ENCODE assay signal across 1 cellular context in genomic region chr10:6279540-6280267, GRCh38.
TF ChIP-seq lines count a peak whose summit lies in the region.

No MANE protein-coding gene starts in this region.

TF ChIP-seq in HepG2, 621 proteins besides CTCF, POLR2A, EP300 and RAD21 (continued from another document and continues in another):
- TF ChIP-seq, protein P1, sequence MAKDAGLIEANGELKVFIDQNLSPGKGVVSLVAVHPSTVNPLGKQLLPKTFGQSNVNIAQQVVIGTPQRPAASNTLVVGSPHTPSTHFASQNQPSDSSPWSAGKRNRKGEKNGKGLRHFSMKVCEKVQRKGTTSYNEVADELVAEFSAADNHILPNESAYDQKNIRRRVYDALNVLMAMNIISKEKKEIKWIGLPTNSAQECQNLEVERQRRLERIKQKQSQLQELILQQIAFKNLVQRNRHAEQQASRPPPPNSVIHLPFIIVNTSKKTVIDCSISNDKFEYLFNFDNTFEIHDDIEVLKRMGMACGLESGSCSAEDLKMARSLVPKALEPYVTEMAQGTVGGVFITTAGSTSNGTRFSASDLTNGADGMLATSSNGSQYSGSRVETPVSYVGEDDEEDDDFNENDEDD (CRISPR knock-in tag; IDR thresholded peaks at IDR 0.05; ENCODE audit: borderline replicate concordance) = peak; percentile 87; the same call in 1 of the 2 replicates
- TF ChIP-seq SRSF4 (IDR thresholded peaks at IDR 0.05; ENCODE audit: low read depth, low read length, poor library complexity, severe bottlenecking) (no peak), GFI1 (CRISPR knock-in tag; IDR thresholded peaks at IDR 0.05; ENCODE audit: borderline replicate concordance) (no peak), ZNF672 (CRISPR knock-in tag; IDR thresholded peaks at IDR 0.05) (no peak), ZNF292 (CRISPR knock-in tag; IDR thresholded peaks at IDR 0.05; ENCODE audit: borderline replicate concordance, low read depth) (peak; percentile 84; the same call in 1 of the 2 replicates), ATF4 (CRISPR knock-in tag; IDR thresholded peaks at IDR 0.05) (no peak), KDM5B (CRISPR knock-in tag; IDR thresholded peaks at IDR 0.05; ENCODE audit: borderline replicate concordance) (peak; percentile 21; the same call in 1 of the 2 replicates), MAFG (CRISPR knock-in tag; IDR thresholded peaks at IDR 0.05) (peak; percentile 78), HIVEP1 (CRISPR knock-in tag; IDR thresholded peaks at IDR 0.05) (0 out of 2 replicates have a peak, but pooled peaks have one; percentile 60), ZNF333 (CRISPR knock-in tag; IDR thresholded peaks at IDR 0.05; ENCODE audit: borderline replicate concordance) (no peak), CBX1 (IDR thresholded peaks at IDR 0.05; ENCODE audit: low read depth) (no peak), HMG20A (CRISPR knock-in tag; IDR thresholded peaks at IDR 0.05; ENCODE audit: borderline replicate concordance) (peak; percentile 82; the same call in 1 of the 2 replicates), RFX3 (CRISPR knock-in tag; IDR thresholded peaks at IDR 0.05) (no peak), GABPB1 (CRISPR knock-in tag; IDR thresholded peaks at IDR 0.05) (no peak), ZNF138 (CRISPR knock-in tag; IDR thresholded peaks at IDR 0.05; ENCODE audit: low read depth) (no peak), ZNF777 (CRISPR knock-in tag; IDR thresholded peaks at IDR 0.05) (no peak; the same call in 1 of the 2 replicates), TCF7 (IDR thresholded peaks at IDR 0.05; ENCODE audit: low read depth) (peak; percentile 77), FOXO4 (CRISPR knock-in tag; conservative IDR thresholded peaks at IDR 0.05) (no peak), TCF12 (IDR thresholded peaks at IDR 0.05) (no peak), TCF12 (CRISPR knock-in tag; IDR thresholded peaks at IDR 0.05) (0 out of 2 replicates have a peak, but pooled peaks have one; percentile 69), GATAD1 (CRISPR knock-in tag; IDR thresholded peaks at IDR 0.05) (peak; percentile 14; the same call in 1 of the 2 replicates), ZNF720 (CRISPR knock-in tag; IDR thresholded peaks at IDR 0.05) (no peak), LRRFIP1 (CRISPR knock-in tag; conservative IDR thresholded peaks at IDR 0.05) (no peak), ISX (CRISPR knock-in tag; conservative IDR thresholded peaks at IDR 0.05) (no peak), ZNF331 (CRISPR knock-in tag; IDR thresholded peaks at IDR 0.05) (peak; percentile 89; the same call in 1 of the 2 replicates), ZFP62 (CRISPR knock-in tag; IDR thresholded peaks at IDR 0.05) (no peak), DPF2 (CRISPR knock-in tag; IDR thresholded peaks at IDR 0.05; ENCODE audit: borderline replicate concordance, low read depth) (no peak), NCOA5 (CRISPR knock-in tag; IDR thresholded peaks at IDR 0.05) (no peak), ZBTB21 (CRISPR knock-in tag; IDR thresholded peaks at IDR 0.05) (0 out of 2 replicates have a peak, but pooled peaks have one; percentile 23), ETV6 (CRISPR knock-in tag; conservative IDR thresholded peaks at IDR 0.05) (no peak), RFXAP (CRISPR knock-in tag; IDR thresholded peaks at IDR 0.05; ENCODE audit: borderline replicate concordance) (0 out of 2 replicates have a peak, but pooled peaks have one; percentile 53), AGO2 (optimal IDR thresholded peaks at IDR 0.05; ENCODE audit: low read depth, low read length) (no peak), ZBTB8A (CRISPR knock-in tag; IDR thresholded peaks at IDR 0.05; ENCODE audit: borderline replicate concordance, low read depth) (no peak), ZBTB7A (CRISPR knock-in tag; IDR thresholded peaks at IDR 0.05) (no peak), SNAPC2 (CRISPR knock-in tag; IDR thresholded peaks at IDR 0.05) (peak; percentile 82), ZNF180 (CRISPR knock-in tag; IDR thresholded peaks at IDR 0.05; ENCODE audit: borderline replicate concordance, low read depth) (no peak), PHF20 (CRISPR knock-in tag; IDR thresholded peaks at IDR 0.05) (no peak), ZNF34 (CRISPR knock-in tag; IDR thresholded peaks at IDR 0.05; ENCODE audit: borderline replicate concordance) (no peak), MTA3 (CRISPR knock-in tag; IDR thresholded peaks at IDR 0.05) (no peak), NFAT5 (CRISPR knock-in tag; IDR thresholded peaks at IDR 0.05) (no peak), NFE2L1 (CRISPR knock-in tag; IDR thresholded peaks at IDR 0.05; ENCODE audit: borderline replicate concordance) (no peak)
- TF ChIP-seq, protein P2, sequence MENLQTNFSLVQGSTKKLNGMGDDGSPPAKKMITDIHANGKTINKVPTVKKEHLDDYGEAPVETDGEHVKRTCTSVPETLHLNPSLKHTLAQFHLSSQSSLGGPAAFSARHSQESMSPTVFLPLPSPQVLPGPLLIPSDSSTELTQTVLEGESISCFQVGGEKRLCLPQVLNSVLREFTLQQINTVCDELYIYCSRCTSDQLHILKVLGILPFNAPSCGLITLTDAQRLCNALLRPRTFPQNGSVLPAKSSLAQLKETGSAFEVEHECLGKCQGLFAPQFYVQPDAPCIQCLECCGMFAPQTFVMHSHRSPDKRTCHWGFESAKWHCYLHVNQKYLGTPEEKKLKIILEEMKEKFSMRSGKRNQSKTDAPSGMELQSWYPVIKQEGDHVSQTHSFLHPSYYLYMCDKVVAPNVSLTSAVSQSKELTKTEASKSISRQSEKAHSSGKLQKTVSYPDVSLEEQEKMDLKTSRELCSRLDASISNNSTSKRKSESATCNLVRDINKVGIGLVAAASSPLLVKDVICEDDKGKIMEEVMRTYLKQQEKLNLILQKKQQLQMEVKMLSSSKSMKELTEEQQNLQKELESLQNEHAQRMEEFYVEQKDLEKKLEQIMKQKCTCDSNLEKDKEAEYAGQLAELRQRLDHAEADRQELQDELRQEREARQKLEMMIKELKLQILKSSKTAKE (CRISPR knock-in tag; IDR thresholded peaks at IDR 0.05; ENCODE audit: borderline replicate concordance) = peak; percentile 97
- TF ChIP-seq, protein P3, sequence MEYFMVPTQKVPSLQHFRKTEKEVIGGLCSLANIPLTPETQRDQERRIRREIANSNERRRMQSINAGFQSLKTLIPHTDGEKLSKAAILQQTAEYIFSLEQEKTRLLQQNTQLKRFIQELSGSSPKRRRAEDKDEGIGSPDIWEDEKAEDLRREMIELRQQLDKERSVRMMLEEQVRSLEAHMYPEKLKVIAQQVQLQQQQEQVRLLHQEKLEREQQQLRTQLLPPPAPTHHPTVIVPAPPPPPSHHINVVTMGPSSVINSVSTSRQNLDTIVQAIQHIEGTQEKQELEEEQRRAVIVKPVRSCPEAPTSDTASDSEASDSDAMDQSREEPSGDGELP (IDR thresholded peaks at IDR 0.05; ENCODE audit: borderline replicate concordance, low read depth) = peak; percentile 50; the same call in 1 of the 2 replicates
- TF ChIP-seq, protein P4, sequence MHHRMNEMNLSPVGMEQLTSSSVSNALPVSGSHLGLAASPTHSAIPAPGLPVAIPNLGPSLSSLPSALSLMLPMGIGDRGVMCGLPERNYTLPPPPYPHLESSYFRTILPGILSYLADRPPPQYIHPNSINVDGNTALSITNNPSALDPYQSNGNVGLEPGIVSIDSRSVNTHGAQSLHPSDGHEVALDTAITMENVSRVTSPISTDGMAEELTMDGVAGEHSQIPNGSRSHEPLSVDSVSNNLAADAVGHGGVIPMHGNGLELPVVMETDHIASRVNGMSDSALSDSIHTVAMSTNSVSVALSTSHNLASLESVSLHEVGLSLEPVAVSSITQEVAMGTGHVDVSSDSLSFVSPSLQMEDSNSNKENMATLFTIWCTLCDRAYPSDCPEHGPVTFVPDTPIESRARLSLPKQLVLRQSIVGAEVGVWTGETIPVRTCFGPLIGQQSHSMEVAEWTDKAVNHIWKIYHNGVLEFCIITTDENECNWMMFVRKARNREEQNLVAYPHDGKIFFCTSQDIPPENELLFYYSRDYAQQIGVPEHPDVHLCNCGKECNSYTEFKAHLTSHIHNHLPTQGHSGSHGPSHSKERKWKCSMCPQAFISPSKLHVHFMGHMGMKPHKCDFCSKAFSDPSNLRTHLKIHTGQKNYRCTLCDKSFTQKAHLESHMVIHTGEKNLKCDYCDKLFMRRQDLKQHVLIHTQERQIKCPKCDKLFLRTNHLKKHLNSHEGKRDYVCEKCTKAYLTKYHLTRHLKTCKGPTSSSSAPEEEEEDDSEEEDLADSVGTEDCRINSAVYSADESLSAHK (CRISPR knock-in tag; IDR thresholded peaks at IDR 0.05; ENCODE audit: borderline replicate concordance) = no peak
- TF ChIP-seq, protein P5, sequence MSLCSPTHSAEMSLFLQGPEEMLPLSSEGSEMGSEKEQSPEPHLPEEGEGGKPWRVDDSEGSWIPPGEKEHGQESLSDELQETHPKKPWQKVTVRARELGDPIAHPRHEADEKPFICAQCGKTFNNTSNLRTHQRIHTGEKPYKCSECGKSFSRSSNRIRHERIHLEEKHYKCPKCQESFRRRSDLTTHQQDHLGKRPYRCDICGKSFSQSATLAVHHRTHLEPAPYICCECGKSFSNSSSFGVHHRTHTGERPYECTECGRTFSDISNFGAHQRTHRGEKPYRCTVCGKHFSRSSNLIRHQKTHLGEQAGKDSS (CRISPR knock-in tag; IDR thresholded peaks at IDR 0.05; ENCODE audit: borderline replicate concordance, low read depth) = peak; percentile 70
- TF ChIP-seq, protein P6, sequence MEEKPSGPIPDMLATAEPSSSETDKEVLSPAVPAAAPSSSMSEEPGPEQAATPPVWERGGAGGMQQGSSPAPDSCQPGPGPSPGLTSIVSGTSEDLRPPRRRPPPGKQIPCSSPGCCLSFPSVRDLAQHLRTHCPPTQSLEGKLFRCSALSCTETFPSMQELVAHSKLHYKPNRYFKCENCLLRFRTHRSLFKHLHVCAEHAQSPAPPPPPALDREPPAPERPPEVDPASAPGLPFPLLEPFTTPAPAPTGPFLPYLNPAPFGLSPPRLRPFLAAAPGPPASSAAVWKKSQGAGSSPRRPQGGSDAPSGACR (CRISPR knock-in tag; IDR thresholded peaks at IDR 0.05) = peak; percentile 59; the same call in 1 of the 2 replicates
- TF ChIP-seq, protein P7, sequence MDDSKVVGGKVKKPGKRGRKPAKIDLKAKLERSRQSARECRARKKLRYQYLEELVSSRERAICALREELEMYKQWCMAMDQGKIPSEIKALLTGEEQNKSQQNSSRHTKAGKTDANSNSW (CRISPR knock-in tag; IDR thresholded peaks at IDR 0.05; ENCODE audit: borderline replicate concordance) = 0 out of 2 replicates have a peak, but pooled peaks have one; percentile 39
